In genomic region chr22:27892064-27892463, GRCh38 we compare ENCODE assay signal across 30 cellular contexts. TPM values are rescaled to one million over a fixed set of nuclear protein-coding genes. Genes with fewer than 3 reads are reported as not detected.
DNase-seq lines count a peak whose midpoint lies in the region; ATAC-seq, FAIRE-seq and TF ChIP-seq lines count a peak whose summit lies in the region.
"Had no signal": no experiment of that assay in that cellular context is flagged by ENCODE, and none has a peak within 500 bp of the region (broad histone marks: within the 10 kb centered on the region; RNA-seq: fewer than 3 reads in every experiment).

No MANE protein-coding gene starts in this region.

- peaks cover 26% of the 10 kb centered on the region for H4K20me1 ChIP-seq in PC-9 (ENCODE audit: insufficient read depth)

- peak overlapping the region in 4 of 7 donors; percentile 26 to 67 (median 54) for H3K27ac Mint-ChIP-seq in CD4-positive, alpha-beta memory T cell
- peak overlapping the region; percentile 49 for H3K27ac Mint-ChIP-seq in nephron progenitor cell
- H3K27ac Mint-ChIP-seq: dendritic cell treated with granulocyte-macrophage colony-stimulating factor and Interleukin-4, amounts not matched to agents 40 ng/mL and 50 ng/mL, for 4 days had no signal

- no peak for FAIRE-seq in RCC 7860 (lab: Jason Lieb, UNC)
- FAIRE-seq: bronchial epithelial cell, endometrium, small intestine had no signal

- H3K9me2 ChIP-seq in PC-9 (ENCODE audit: insufficient read depth), result no peaks in the 10 kb centered on the region
- H3K9me2 ChIP-seq: SK-N-SH had no signal

- CTCF ChIA-PET in CD4-positive, alpha-beta memory T cell (lab: Charles Lee; ENCODE audit: partially characterized antibody), result no interaction called here
- CTCF ChIA-PET in PC-9 (lab: Charles Lee), result no interaction called here

- ATAC-seq in Right ventricle myocardium superior (ENCODE audit: poor library complexity), result peak; percentile 79
- no peak for ATAC-seq in HG03045 (IDR thresholded peaks at IDR 0.05; ENCODE audit: unreplicated experiment)
- ATAC-seq: HCT116, WTC11 had no signal

- no peaks in the 10 kb centered on the region for H3K27me3 Mint-ChIP-seq in CD4-positive, alpha-beta memory T cell
- no peaks in the 10 kb centered on the region for H3K27me3 Mint-ChIP-seq in nephron progenitor cell (ENCODE audit: low read depth, poor library complexity)
- H3K27me3 Mint-ChIP-seq: dendritic cell treated with granulocyte-macrophage colony-stimulating factor and Interleukin-4, amounts not matched to agents 40 ng/mL and 50 ng/mL, for 4 days had no signal

- H3K36me3 Mint-ChIP-seq in CD4-positive, alpha-beta memory T cell, result peaks cover 56 to 81% of the 10 kb centered on the region in 2 donors
- H3K36me3 Mint-ChIP-seq in nephron progenitor cell (ENCODE audit: low read depth), result peaks cover 73% of the 10 kb centered on the region

- H3K36me3 ChIP-seq in CD4-positive, alpha-beta memory T cell (ENCODE audit: insufficient read depth, low read length), result peaks cover 39% of the 10 kb centered on the region
- H3K36me3 ChIP-seq in PC-9 (ENCODE audit: low read depth), result peaks cover 55% of the 10 kb centered on the region

- H3K27me3 ChIP-seq in CD4-positive, alpha-beta memory T cell (ENCODE audit: insufficient read depth, low read length), result no peaks in the 10 kb centered on the region
- no peaks in the 10 kb centered on the region for H3K27me3 ChIP-seq in PC-9 (ENCODE audit: insufficient read depth, low read depth)
- H3K27me3 ChIP-seq: suprapubic skin, vagina had no signal

- 0 out of 2 replicates have a peak, but pooled peaks cover 3% of the 10 kb centered on the region for H3K79me2 ChIP-seq in PC-9 (ENCODE audit: low read depth)

- peaks cover 10 to 15% (median 12%) of the 10 kb centered on the region in 4 donors for H3K4me1 Mint-ChIP-seq in CD4-positive, alpha-beta memory T cell
- H3K4me1 Mint-ChIP-seq in nephron progenitor cell, result peaks cover 8% of the 10 kb centered on the region

- TSS peak; percentile 12 for BruUV-seq in PC-9 (replicated peaks; lab: Mats Ljungman, UMichigan)

- no peak for DNase-seq in CD4-positive, alpha-beta memory T cell
- no peak for DNase-seq in PC-9
- DNase-seq in Right ventricle myocardium superior, result no peak
- DNase-seq in nephron progenitor cell, result no peak
- DNase-seq in RCC 7860 (ENCODE audit: low spot score), result no peak
- no peak for DNase-seq in activated effector memory CD4-positive, alpha-beta T cell treated with anti-CD3 and anti-CD28 coated beads, Interleukin-2, amount 50 U/mL, for 16 hours
- no peak for DNase-seq in activated naive CD4-positive, alpha-beta T cell treated with Interleukin-2 at 50 U/mL for 16 hours
- DNase-seq: ACHN; activated CD8-positive, alpha-beta memory T cell treated with anti-CD3 and anti-CD28 coated beads, Interleukin-2, amount 50 U/mL, for 4 hours; activated gamma-delta T cell; amygdala; Calu3; mesenchymal stem cell; NCI-H1105; NCI-H2029 treated with DMSO at 0.1 percent for 48 hours; NCI-H2227 treated with DMSO at 0.1 percent for 48 hours; NCI-H748 treated with DMSO at 0.1 percent for 48 hours; occipital lobe; SK-N-SH; small intestine; stimulated activated CD4-positive, alpha-beta T cell treated with anti-CD3 and anti-CD28 coated beads, Interleukin-1b, Interleukin-23, amount 100 ng/mL, for 48 hours had no signal

- peaks cover 19% of the 10 kb centered on the region; the same call in 1 of the 2 replicates for H3F3A ChIP-seq in PC-9 (ENCODE audit: insufficient read depth, low read depth)

- H3K27ac ChIP-seq in CD4-positive, alpha-beta memory T cell (ENCODE audit: low read depth, low read length), result no peak overlapping the region
- no peak overlapping the region for H3K27ac ChIP-seq in PC-9
- H3K27ac ChIP-seq: RWPE1, suprapubic skin, vagina had no signal

- POLR2A ChIA-PET in CD4-positive, alpha-beta memory T cell (lab: Charles Lee; ENCODE audit: partially characterized antibody), result no interaction called here
- POLR2A ChIA-PET in PC-9 (lab: Charles Lee; ENCODE audit: unreplicated experiment), result no interaction called here

- H2AFZ ChIP-seq in PC-9, result no peak overlapping the region

- H3K4me3 ChIP-seq in CD4-positive, alpha-beta memory T cell (ENCODE audit: low read length in 2 of 2), result no peak overlapping the region
- H3K4me3 ChIP-seq in PC-9, result no peak overlapping the region
- H3K4me3 ChIP-seq: suprapubic skin, vagina had no signal

- TF ChIP-seq CTCF in PC-9 (conservative IDR thresholded peaks at IDR 0.05) (no peak), nephron progenitor cell (IDR thresholded peaks at IDR 0.05) (no peak)

- no peak overlapping the region for H3K4me2 ChIP-seq in PC-9
- H3K4me2 ChIP-seq: SK-N-SH had no signal

- H3K9me3 ChIP-seq in CD4-positive, alpha-beta memory T cell (ENCODE audit: control insufficient read depth in 1 of 2, low read length in 2 of 2), result no peaks in the 10 kb centered on the region
- H3K9me3 ChIP-seq in PC-9 (ENCODE audit: insufficient read depth, low read depth), result no peaks in the 10 kb centered on the region
- H3K9me3 ChIP-seq: SK-N-SH, suprapubic skin, vagina had no signal

- H3K9me3 Mint-ChIP-seq in CD4-positive, alpha-beta memory T cell, result no peaks in the 10 kb centered on the region
- H3K9me3 Mint-ChIP-seq in nephron progenitor cell, result no peaks in the 10 kb centered on the region
- H3K9me3 Mint-ChIP-seq: dendritic cell treated with granulocyte-macrophage colony-stimulating factor and Interleukin-4, amounts not matched to agents 40 ng/mL and 50 ng/mL, for 4 days; WTC11 had no signal

- intact Hi-C loops in CD4-positive, alpha-beta memory T cell (cut with micrococcal nuclease), result no loop called here
- intact Hi-C loops in PC-9 (cut with micrococcal nuclease; ENCODE audit: unreplicated experiment) (no loop called here), Right ventricle myocardium superior (cut with DNase I) (no loop called here)

- H3K4me1 ChIP-seq in CD4-positive, alpha-beta memory T cell (ENCODE audit: insufficient read depth, low read length), result peaks cover 9% of the 10 kb centered on the region
- H3K4me1 ChIP-seq in PC-9 (replicated peaks; ENCODE audit: insufficient read depth), result no peaks in the 10 kb centered on the region; the same call in 1 of the 2 replicates

- H3K4me3 Mint-ChIP-seq in CD4-positive, alpha-beta memory T cell, result no peak overlapping the region
- no peak overlapping the region for H3K4me3 Mint-ChIP-seq in nephron progenitor cell
- H3K4me3 Mint-ChIP-seq: dendritic cell treated with granulocyte-macrophage colony-stimulating factor and Interleukin-4, amounts not matched to agents 40 ng/mL and 50 ng/mL, for 4 days; WTC11 had no signal

RNA-seq across cellular contexts. Expression of gene PITPNB, which starts 27.0 kb away (rescaled TPM):
- total RNA-seq in CD4-positive, alpha-beta memory T cell, result 10 to 100 TPM; 72.5 to 76.4 TPM
- 10 to 100 TPM; 68.8 to 88.4 TPM for polyA plus RNA-seq in CD4-positive, alpha-beta memory T cell
- 37.1 and 49.6 TPM in 2 replicates for total RNA-seq in PC-9 (2021)
- total RNA-seq in Right ventricle myocardium superior, result 40.2 TPM
